17 cellular contexts compared by ENCODE assay signal in genomic region chr13:44653261-44653660, GRCh38.
A peak's percentile ranks its signal among the peaks of the same experiment; 100 is the strongest.
DNase-seq lines count a peak whose midpoint lies in the region; ATAC-seq and TF ChIP-seq lines count a peak whose summit lies in the region.
"Had no signal": no experiment of that assay in that cellular context is flagged by ENCODE, and none has a peak within 500 bp of the region (broad histone marks: within the 10 kb centered on the region; RNA-seq: fewer than 3 reads in every experiment).

No MANE protein-coding gene starts in this region.

- H3F3A ChIP-seq in SK-N-SH (replicated peaks; ENCODE audit: insufficient read depth) = peaks cover 17% of the 10 kb centered on the region

- no peaks in the 10 kb centered on the region for H4K20me1 ChIP-seq in SK-N-SH (ENCODE audit: insufficient read depth)

- no peak overlapping the region for H3K4me3 ChIP-seq in SK-N-SH (ENCODE audit: low read depth in 2 of 2, low read length in 1 of 2)
- H3K4me3 ChIP-seq in fibroblast of mammary gland (ENCODE audit: control insufficient read depth, low read depth, low read length) = no peak overlapping the region
- H3K4me3 ChIP-seq in ascending aorta = no peak overlapping the region
- no peak overlapping the region for H3K4me3 ChIP-seq in lower lobe of right lung
- H3K4me3 ChIP-seq: gastroesophageal sphincter, transverse colon had no signal

- H3K9ac ChIP-seq in SK-N-SH = no peak overlapping the region

- no peaks in the 10 kb centered on the region for H3K27me3 ChIP-seq in SK-N-SH (ENCODE audit: insufficient read depth)
- no peaks in the 10 kb centered on the region for H3K27me3 ChIP-seq in ascending aorta
- H3K27me3 ChIP-seq in lower lobe of right lung (ENCODE audit: low read depth) = no peaks in the 10 kb centered on the region
- H3K27me3 ChIP-seq: gastroesophageal sphincter, transverse colon had no signal

- ATAC-seq in lower lobe of right lung (no peak), esophagus mucosa (no peak)
- ATAC-seq: gastroesophageal sphincter had no signal

- no peaks in the 10 kb centered on the region; the same call in 1 of the 2 replicates for H3K79me2 ChIP-seq in SK-N-SH (ENCODE audit: insufficient read depth)

- H3K9me3 ChIP-seq in SK-N-SH (no peaks in the 10 kb centered on the region; the same call in 1 of the 2 replicates), ascending aorta (no peaks in the 10 kb centered on the region), lower lobe of right lung (no peaks in the 10 kb centered on the region)
- H3K9me3 ChIP-seq: gastroesophageal sphincter, transverse colon had no signal

- H3K36me3 ChIP-seq in SK-N-SH (replicated peaks in 1 of 2; ENCODE audit: control insufficient read depth in 1 of 2, insufficient read depth in 2 of 2, low read length in 1 of 2) (no peaks in the 10 kb centered on the region), ascending aorta (no peaks in the 10 kb centered on the region), lower lobe of right lung (no peaks in the 10 kb centered on the region)
- H3K36me3 ChIP-seq: gastroesophageal sphincter, transverse colon, WERI-Rb-1 had no signal

- no peak for TF ChIP-seq RAD21 in SK-N-SH (IDR thresholded peaks at IDR 0.05; ENCODE audit: low read length)

- WGBS in SK-N-SH (ENCODE audit: low lambda C conversion rate) = 14% methylated on average over 2 of the region's 2 CpGs

- H2AFZ ChIP-seq in SK-N-SH (ENCODE audit: low read depth) = no peak overlapping the region

- intact Hi-C loops in ascending aorta (cut with DNase I) (no loop called here), lower lobe of right lung (cut with DNase I) (no loop called here)

- H3K9me2 ChIP-seq in SK-N-SH = no peaks in the 10 kb centered on the region

- H3K27ac ChIP-seq in SK-N-SH (ENCODE audit: low read depth in 2 of 2, low read length in 1 of 2) = peak overlapping the region in 1 of 2 experiments; percentile 65; a peak in 2 of 4 replicates
- H3K27ac ChIP-seq in ascending aorta = no peak overlapping the region
- no peak overlapping the region for H3K27ac ChIP-seq in lower lobe of right lung
- H3K27ac ChIP-seq: transverse colon, WERI-Rb-1 had no signal

- DNase-seq in HCEC 1CT (peak; percentile 22), SK-N-SH (no peak), fibroblast of mammary gland (ENCODE audit: low read depth) (peak; percentile 50), ascending aorta (ENCODE audit: low spot score in 2 of 2) (no peak), lower lobe of right lung (no peak), NCI-H1105 (lab: John Stamatoyannopoulos, UW) (no peak)
- DNase-seq: activated CD4-positive, alpha-beta T cell treated with anti-CD3 and anti-CD28 coated beads, Interleukin-2, amount 10 ng/mL, durations not matched to agents 7 days and 5 days; activated naive CD4-positive, alpha-beta T cell treated with anti-CD3 and anti-CD28 coated beads, Interleukin-2, amount 50 U/mL, for 16 hours; DMS79; NCI-H187; NCI-H2171 treated with DMSO at 0.1 percent for 48 hours; NCI-H774; stimulated activated CD8-positive, alpha-beta memory T cell treated with anti-CD3 and anti-CD28 coated beads, Interleukin-4, amount 100 ng/mL, for 48 hours; transverse colon; WERI-Rb-1 had no signal

- CTCF ChIA-PET in SK-N-SH (lab: Yijun Ruan, JAX) = interaction anchor here (1.1 kb wide), 1 partner anchor 748 kb away, joined by 3 read pairs; no protein-coding TSS in a partner anchor

- no peak for TF ChIP-seq CTCF in SK-N-SH (IDR thresholded peaks at IDR 0.05)
- no peak for TF ChIP-seq CTCF in fibroblast of mammary gland (conservative IDR thresholded peaks at IDR 0.05; ENCODE audit: control insufficient read depth, insufficient read depth, low read depth, low read length)
- no peak for TF ChIP-seq CTCF in ascending aorta (IDR thresholded peaks at IDR 0.05)
- no peak for TF ChIP-seq CTCF in lower lobe of right lung (IDR thresholded peaks at IDR 0.05)

- POLR2A ChIA-PET in SK-N-SH (lab: Yijun Ruan, JAX) = no interaction called here

- peak overlapping the region; percentile 10; the same call in 1 of the 2 replicates for H3K4me2 ChIP-seq in SK-N-SH

- H3K4me1 ChIP-seq in SK-N-SH (ENCODE audit: control insufficient read depth in 1 of 2, insufficient read depth in 2 of 2, low read depth in 1 of 2, low read length in 1 of 2) = 0 out of 4 replicates have a peak, but pooled peaks cover 0 to 8% of the 10 kb centered on the region in 2 experiments
- peaks cover 0 to 2% of the 10 kb centered on the region in 2 donors for H3K4me1 ChIP-seq in ascending aorta
- no peaks in the 10 kb centered on the region for H3K4me1 ChIP-seq in lower lobe of right lung
- H3K4me1 ChIP-seq: transverse colon had no signal

- peak in 1 of 2 experiments; percentile 64; a peak in 1 of 4 replicates for TF ChIP-seq EP300 in SK-N-SH (IDR thresholded peaks at IDR 0.05; ENCODE audit: borderline replicate concordance in 1 of 2, low read depth in 1 of 2, low read length in 1 of 2)

TF ChIP-seq in SK-N-SH, 30 proteins besides CTCF, POLR2A, EP300 and RAD21:
- TF ChIP-seq POLR2AphosphoS5 (IDR thresholded peaks at IDR 0.05; ENCODE audit: low read depth, low read length) (peak; percentile 25; the same call in 1 of the 2 replicates), RXRA (IDR thresholded peaks at IDR 0.05; ENCODE audit: borderline replicate concordance, low read depth) (peak; percentile 44; the same call in 1 of the 2 replicates), MXI1 (IDR thresholded peaks at IDR 0.05; ENCODE audit: low read depth, low read length) (no peak), TEAD4 (IDR thresholded peaks at IDR 0.05; ENCODE audit: borderline replicate concordance, insufficient read depth) (peak; percentile 48; the same call in 1 of the 2 replicates), GABPA (IDR thresholded peaks at IDR 0.05; ENCODE audit: low read depth) (no peak), USF1 (IDR thresholded peaks at IDR 0.05; ENCODE audit: borderline replicate concordance, low read depth) (no peak), PBX3 (IDR thresholded peaks at IDR 0.05) (peak; percentile 91), MEF2A (IDR thresholded peaks at IDR 0.05; ENCODE audit: borderline replicate concordance, low read depth) (no peak), JUND (IDR thresholded peaks at IDR 0.05) (peak; percentile 64), TCF12 (IDR thresholded peaks at IDR 0.05) (peak; percentile 57), FOSL2 (IDR thresholded peaks at IDR 0.05; ENCODE audit: borderline replicate concordance, low read depth) (peak; percentile 74; the same call in 1 of the 2 replicates), ZBTB33 (IDR thresholded peaks at IDR 0.05; ENCODE audit: borderline replicate concordance, low read depth) (no peak), ELF1 (IDR thresholded peaks at IDR 0.05) (no peak)
- TF ChIP-seq, protein P1, sequence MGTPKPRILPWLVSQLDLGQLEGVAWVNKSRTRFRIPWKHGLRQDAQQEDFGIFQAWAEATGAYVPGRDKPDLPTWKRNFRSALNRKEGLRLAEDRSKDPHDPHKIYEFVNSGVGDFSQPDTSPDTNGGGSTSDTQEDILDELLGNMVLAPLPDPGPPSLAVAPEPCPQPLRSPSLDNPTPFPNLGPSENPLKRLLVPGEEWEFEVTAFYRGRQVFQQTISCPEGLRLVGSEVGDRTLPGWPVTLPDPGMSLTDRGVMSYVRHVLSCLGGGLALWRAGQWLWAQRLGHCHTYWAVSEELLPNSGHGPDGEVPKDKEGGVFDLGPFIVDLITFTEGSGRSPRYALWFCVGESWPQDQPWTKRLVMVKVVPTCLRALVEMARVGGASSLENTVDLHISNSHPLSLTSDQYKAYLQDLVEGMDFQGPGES (IDR thresholded peaks at IDR 0.05; ENCODE audit: low read depth, low read length) = no peak

Comparison
In these comparisons a context has a peak if more than half of its experiments do, and no peak if none do; other contexts are left out.
1. DNase-seq: peak in HCEC 1CT (single experiment) and fibroblast of mammary gland (single experiment); none in SK-N-SH (single experiment), ascending aorta (0 of 2), lower lobe of right lung (single experiment) and NCI-H1105 (single experiment).